ENCODE assay signal across 17 cellular contexts in the genomic region with DNA sequence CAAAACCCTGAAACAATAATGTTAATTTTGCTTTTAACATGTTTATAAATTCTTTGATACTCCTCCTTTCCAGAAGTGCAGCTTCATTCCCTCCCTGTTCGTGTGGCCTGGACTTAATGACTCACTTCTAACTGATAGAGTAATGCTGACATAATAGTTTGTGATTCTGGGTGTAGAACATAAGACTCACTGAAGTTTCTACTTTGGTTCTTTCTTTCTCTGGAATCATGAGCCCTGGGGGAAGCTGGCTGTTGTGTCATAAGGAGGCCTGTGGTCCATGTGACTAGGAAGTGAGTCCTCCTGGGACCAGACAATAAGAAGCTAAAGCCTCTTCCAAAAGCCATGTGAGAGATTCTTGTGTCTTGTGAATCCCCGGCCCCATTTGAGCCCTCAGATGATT. TPM values are rescaled to one million over a fixed set of nuclear protein-coding genes. Genes with fewer than 3 reads are reported as not detected.
A peak's percentile ranks its signal among the peaks of the same experiment; 100 is the strongest.
DNase-seq lines count a peak whose midpoint lies in the region; FAIRE-seq and TF ChIP-seq lines count a peak whose summit lies in the region.
"Had no signal": no experiment of that assay in that cellular context is flagged by ENCODE, and none has a peak within 500 bp of the region (broad histone marks: within the 10 kb centered on the region; RNA-seq: fewer than 3 reads in every experiment).

No MANE protein-coding gene starts in this region.

- no peak for DNase-seq in H54 (ENCODE audit: insufficient read length, low spot score)
- DNase-seq in RKO (ENCODE audit: low spot score), result peak; percentile 72
- peak; percentile 14 for DNase-seq in fibroblast of gingiva (ENCODE audit: low read depth)
- peak; percentile 83 for DNase-seq in renal cortical epithelial cell (ENCODE audit: low read depth)
- no peak for DNase-seq in frontal cortex (ENCODE audit: low spot score in 2 of 2)
- DNase-seq in SHP77 treated with DMSO at 0.1 percent for 48 hours (lab: John Stamatoyannopoulos, UW), result no peak
- no peak for DNase-seq in GF-D8 (lab: John Stamatoyannopoulos, UW)
- DNase-seq in NCI-H1436 treated with DMSO at 0.1 percent for 48 hours (lab: John Stamatoyannopoulos, UW), result no peak
- DNase-seq: activated naive CD4-positive, alpha-beta T cell treated with anti-CD3 and anti-CD28 coated beads, Interleukin-2, amount 10 ng/mL, durations not matched to agents 7 days and 5 days; left ventricle myocardium superior; NCI-H1092; NCI-H510A; occipital lobe; T1000 had no signal

- no peak for TF ChIP-seq POLR2A in H54 (IDR thresholded peaks at IDR 0.05; ENCODE audit: low read depth, low read length)

- FAIRE-seq in H54 (lab: Jason Lieb, UNC) (peak; percentile 6), frontal cortex (lab: Jason Lieb, UNC) (no peak)
- FAIRE-seq: D721Med had no signal

RNA-seq across cellular contexts. Expression of gene HLA-G, which starts 30.5 kb away (rescaled TPM):
- 1.7 and 5.7 TPM in 2 replicates for total RNA-seq in renal cortical epithelial cell
- not detected for total RNA-seq in frontal cortex
- total RNA-seq: glomerular endothelial cell, left ventricle myocardium superior, occipital lobe, tibial nerve had no signal

Comparison
In these comparisons a context has a peak if more than half of its experiments do, and no peak if none do; other contexts are left out.
1. DNase-seq: peak in RKO (single experiment), fibroblast of gingiva (single experiment) and renal cortical epithelial cell (single experiment); none in H54 (single experiment), frontal cortex (0 of 2), SHP77 treated with DMSO at 0.1 percent for 48 hours (single experiment), GF-D8 (single experiment) and NCI-H1436 treated with DMSO at 0.1 percent for 48 hours (single experiment).